ENCODE assay signal across 1 cellular context in genomic region chr5:35162848-35163770, GRCh38.
TF ChIP-seq lines count a peak whose summit lies in the region.

No MANE protein-coding gene starts in this region.

TF ChIP-seq in WTC11, 78 proteins besides CTCF, POLR2A, EP300 and RAD21 (continued from another document):
- TF ChIP-seq PRDM15 (CRISPR knock-in tag; IDR thresholded peaks at IDR 0.05) = no peak
TF ChIP-seq in WTC11: peak in this region for 0.
